Comparison of ENCODE assay signal across 1 cellular context in genomic region chr19:14571695-14572490, GRCh38.
TF ChIP-seq lines count a peak whose summit lies in the region.

Gene NDUFB7 (minus strand): TSS chr19:14572066. CDS start chr19:14572000, 66 bp downstream.

TF ChIP-seq in HEK293, 187 proteins besides CTCF, POLR2A, EP300 and RAD21 (continued from another document):
- peak; percentile 78 for TF ChIP-seq PRDM10 (tag by site-specific recombination; IDR thresholded peaks at IDR 0.05)
- no peak for TF ChIP-seq ZNF747 (tag by site-specific recombination; IDR thresholded peaks at IDR 0.05)
- no peak for TF ChIP-seq ZNF292 (tag by site-specific recombination; IDR thresholded peaks at IDR 0.05; ENCODE audit: borderline replicate concordance, low read depth)
- no peak for TF ChIP-seq ZFP41 (tag by site-specific recombination; IDR thresholded peaks at IDR 0.05; ENCODE audit: borderline replicate concordance)
- no peak for TF ChIP-seq ZSCAN4 (tag by site-specific recombination; IDR thresholded peaks at IDR 0.05)
- no peak for TF ChIP-seq KLF7 (tag by site-specific recombination; IDR thresholded peaks at IDR 0.05; ENCODE audit: borderline replicate concordance)
- TF ChIP-seq ZNF112 (tag by site-specific recombination; IDR thresholded peaks at IDR 0.05): no peak
- TF ChIP-seq ZNF266 (tag by site-specific recombination; IDR thresholded peaks at IDR 0.05; ENCODE audit: low read depth): no peak
- peak; percentile 100 for TF ChIP-seq ZNF580 (tag by site-specific recombination; IDR thresholded peaks at IDR 0.05)
- TF ChIP-seq, protein P1, sequence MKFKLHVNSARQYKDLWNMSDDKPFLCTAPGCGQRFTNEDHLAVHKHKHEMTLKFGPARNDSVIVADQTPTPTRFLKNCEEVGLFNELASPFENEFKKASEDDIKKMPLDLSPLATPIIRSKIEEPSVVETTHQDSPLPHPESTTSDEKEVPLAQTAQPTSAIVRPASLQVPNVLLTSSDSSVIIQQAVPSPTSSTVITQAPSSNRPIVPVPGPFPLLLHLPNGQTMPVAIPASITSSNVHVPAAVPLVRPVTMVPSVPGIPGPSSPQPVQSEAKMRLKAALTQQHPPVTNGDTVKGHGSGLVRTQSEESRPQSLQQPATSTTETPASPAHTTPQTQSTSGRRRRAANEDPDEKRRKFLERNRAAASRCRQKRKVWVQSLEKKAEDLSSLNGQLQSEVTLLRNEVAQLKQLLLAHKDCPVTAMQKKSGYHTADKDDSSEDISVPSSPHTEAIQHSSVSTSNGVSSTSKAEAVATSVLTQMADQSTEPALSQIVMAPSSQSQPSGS (tag by site-specific recombination; IDR thresholded peaks at IDR 0.05; ENCODE audit: low read depth): no peak
- no peak for TF ChIP-seq ZNF239 (tag by site-specific recombination; IDR thresholded peaks at IDR 0.05)
- TF ChIP-seq ZNF626 (tag by site-specific recombination; IDR thresholded peaks at IDR 0.05): no peak
- TF ChIP-seq ZNF768 (tag by site-specific recombination; IDR thresholded peaks at IDR 0.05): no peak
- TF ChIP-seq ZNF404 (tag by site-specific recombination; IDR thresholded peaks at IDR 0.05): no peak
- TF ChIP-seq ZNF335 (tag by site-specific recombination; conservative IDR thresholded peaks at IDR 0.05): peak; percentile 94
- TF ChIP-seq YY1 (tag by site-specific recombination; IDR thresholded peaks at IDR 0.05): no peak
- no peak for TF ChIP-seq ZNF473 (tag by site-specific recombination; IDR thresholded peaks at IDR 0.05)
- TF ChIP-seq ZFP3 (tag by site-specific recombination; IDR thresholded peaks at IDR 0.05; ENCODE audit: low read depth): no peak
- TF ChIP-seq ZNF544 (tag by site-specific recombination; IDR thresholded peaks at IDR 0.05): no peak
- no peak for TF ChIP-seq ZNF366 (tag by site-specific recombination; conservative IDR thresholded peaks at IDR 0.05)
- TF ChIP-seq, protein P2, sequence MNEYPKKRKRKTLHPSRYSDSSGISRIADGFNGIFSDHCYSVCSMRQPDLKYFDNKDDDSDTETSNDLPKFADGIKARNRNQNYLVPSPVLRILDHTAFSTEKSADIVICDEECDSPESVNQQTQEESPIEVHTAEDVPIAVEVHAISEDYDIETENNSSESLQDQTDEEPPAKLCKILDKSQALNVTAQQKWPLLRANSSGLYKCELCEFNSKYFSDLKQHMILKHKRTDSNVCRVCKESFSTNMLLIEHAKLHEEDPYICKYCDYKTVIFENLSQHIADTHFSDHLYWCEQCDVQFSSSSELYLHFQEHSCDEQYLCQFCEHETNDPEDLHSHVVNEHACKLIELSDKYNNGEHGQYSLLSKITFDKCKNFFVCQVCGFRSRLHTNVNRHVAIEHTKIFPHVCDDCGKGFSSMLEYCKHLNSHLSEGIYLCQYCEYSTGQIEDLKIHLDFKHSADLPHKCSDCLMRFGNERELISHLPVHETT (tag by site-specific recombination; IDR thresholded peaks at IDR 0.05): peak; percentile 95
- no peak for TF ChIP-seq ZNF362 (tag by site-specific recombination; IDR thresholded peaks at IDR 0.05)
- no peak for TF ChIP-seq ZNF558 (tag by site-specific recombination; IDR thresholded peaks at IDR 0.05)
- TF ChIP-seq ZNF837 (tag by site-specific recombination; IDR thresholded peaks at IDR 0.05): no peak
- no peak for TF ChIP-seq ZNF140 (tag by site-specific recombination; IDR thresholded peaks at IDR 0.05)
- no peak for TF ChIP-seq ZNF514 (tag by site-specific recombination; IDR thresholded peaks at IDR 0.05)
- TF ChIP-seq ZBTB11 (tag by site-specific recombination; conservative IDR thresholded peaks at IDR 0.05; ENCODE audit: low read depth): peak; percentile 97
- peak; percentile 83 for TF ChIP-seq ZBTB17 (tag by site-specific recombination; IDR thresholded peaks at IDR 0.05)
- peak; percentile 48; the same call in 1 of the 2 replicates for TF ChIP-seq KLF1 (tag by site-specific recombination; IDR thresholded peaks at IDR 0.05)
- TF ChIP-seq, protein P3, sequence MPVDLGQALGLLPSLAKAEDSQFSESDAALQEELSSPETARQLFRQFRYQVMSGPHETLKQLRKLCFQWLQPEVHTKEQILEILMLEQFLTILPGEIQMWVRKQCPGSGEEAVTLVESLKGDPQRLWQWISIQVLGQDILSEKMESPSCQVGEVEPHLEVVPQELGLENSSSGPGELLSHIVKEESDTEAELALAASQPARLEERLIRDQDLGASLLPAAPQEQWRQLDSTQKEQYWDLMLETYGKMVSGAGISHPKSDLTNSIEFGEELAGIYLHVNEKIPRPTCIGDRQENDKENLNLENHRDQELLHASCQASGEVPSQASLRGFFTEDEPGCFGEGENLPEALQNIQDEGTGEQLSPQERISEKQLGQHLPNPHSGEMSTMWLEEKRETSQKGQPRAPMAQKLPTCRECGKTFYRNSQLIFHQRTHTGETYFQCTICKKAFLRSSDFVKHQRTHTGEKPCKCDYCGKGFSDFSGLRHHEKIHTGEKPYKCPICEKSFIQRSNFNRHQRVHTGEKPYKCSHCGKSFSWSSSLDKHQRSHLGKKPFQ (tag by site-specific recombination; IDR thresholded peaks at IDR 0.05): no peak
- TF ChIP-seq ZFHX2 (tag by site-specific recombination; conservative IDR thresholded peaks at IDR 0.05): no peak; the same call in 1 of the 2 replicates
- no peak for TF ChIP-seq REST (tag by site-specific recombination; IDR thresholded peaks at IDR 0.05)
- no peak for TF ChIP-seq HOXD13 (CRISPR knock-in tag; IDR thresholded peaks at IDR 0.05; ENCODE audit: borderline replicate concordance)
- no peak for TF ChIP-seq ZNF350 (tag by site-specific recombination; IDR thresholded peaks at IDR 0.05)
- TF ChIP-seq ZNF416 (tag by site-specific recombination; IDR thresholded peaks at IDR 0.05): no peak
- TF ChIP-seq, protein P4, sequence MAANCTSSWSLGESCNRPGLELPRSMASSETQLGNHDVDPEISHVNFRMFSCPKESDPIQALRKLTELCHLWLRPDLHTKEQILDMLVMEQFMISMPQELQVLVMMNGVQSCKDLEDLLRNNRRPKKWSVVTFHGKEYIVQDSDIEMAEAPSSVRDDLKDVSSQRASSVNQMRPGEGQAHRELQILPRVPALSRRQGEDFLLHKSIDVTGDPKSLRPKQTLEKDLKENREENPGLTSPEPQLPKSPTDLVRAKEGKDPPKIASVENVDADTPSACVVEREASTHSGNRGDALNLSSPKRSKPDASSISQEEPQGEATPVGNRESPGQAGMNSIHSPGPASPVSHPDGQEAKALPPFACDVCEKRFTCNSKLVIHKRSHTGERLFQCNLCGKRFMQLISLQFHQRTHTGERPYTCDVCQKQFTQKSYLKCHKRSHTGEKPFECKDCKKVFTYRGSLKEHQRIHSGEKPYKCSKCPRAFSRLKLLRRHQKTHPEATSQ (tag by site-specific recombination; IDR thresholded peaks at IDR 0.05): no peak
